ENCODE assay signal across 9 cellular contexts in the genomic region with DNA sequence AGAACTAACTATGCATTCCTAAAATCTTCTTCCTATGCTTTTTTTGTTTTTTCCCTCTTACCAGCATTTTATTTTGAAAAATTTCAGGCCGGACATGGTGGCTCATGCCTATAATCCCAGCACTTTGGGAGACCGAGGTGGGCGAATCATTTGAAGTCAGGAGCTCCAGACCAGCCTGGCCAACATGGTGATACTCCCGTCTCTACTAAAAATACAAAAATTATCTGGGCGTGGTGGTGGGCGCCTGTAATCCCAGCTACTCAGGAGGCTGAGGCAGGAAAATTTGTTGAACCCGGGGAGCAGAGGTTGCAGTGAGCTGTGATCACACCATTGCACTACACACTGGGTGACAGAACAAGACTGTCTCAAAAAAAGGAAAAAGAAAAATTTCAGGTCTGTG. TPM values are rescaled to one million over a fixed set of nuclear protein-coding genes. Genes with fewer than 3 reads are reported as not detected.
DNase-seq lines count a peak whose midpoint lies in the region; ATAC-seq, FAIRE-seq and TF ChIP-seq lines count a peak whose summit lies in the region.
"Not testable (repeated sequence)": the region's sequence is repeated elsewhere in the genome, so short reads cannot be mapped to it uniquely, and the experiment has no call there.
"Had no signal": no experiment of that assay in that cellular context is flagged by ENCODE, and none has a peak within 500 bp of the region (broad histone marks: within the 10 kb centered on the region; RNA-seq: fewer than 3 reads in every experiment).

No MANE protein-coding gene starts in this region.

- not testable (repeated sequence) for H3K9me3 Mint-ChIP-seq in HFFc6; chondrocyte (ENCODE audit: low read depth)

- not testable (repeated sequence) for H3K79me2 ChIP-seq in osteoblast (ENCODE audit: insufficient read depth, low read length)

- WGBS in A549 (ENCODE audit: missing lambda C conversion rate): 84% methylated on average over 7 of the region's 7 CpGs
- 88 to 90% methylated on average over 7 of the region's 7 CpGs for WGBS in transverse colon (ENCODE audit: low coverage in 1 of 2), 2 donors

- not testable (repeated sequence) for TF ChIP-seq RAD21 in A549 (conservative IDR thresholded peaks at IDR 0.05 in 1 of 2, IDR thresholded peaks at IDR 0.05 in 1 of 2)

- not testable (repeated sequence) for TF ChIP-seq POLR2A in A549 (IDR thresholded peaks at IDR 0.05; ENCODE audit: low read length); transverse colon (IDR thresholded peaks at IDR 0.05)

- ATAC-seq in A549: not testable (repeated sequence)

- not testable (repeated sequence) for H3K36me3 ChIP-seq in kidney (ENCODE audit: control insufficient read depth in 1 of 2, insufficient read depth in 2 of 2, low read length in 2 of 2); osteoblast (ENCODE audit: insufficient read depth, low read length); skeletal muscle satellite cell (ENCODE audit: insufficient read depth, low read length); transverse colon

- H3K27ac Mint-ChIP-seq in HFFc6: peak overlapping the region; percentile 82
- H3K27ac Mint-ChIP-seq in chondrocyte (ENCODE audit: unreplicated experiment): peak overlapping the region; percentile 84

- not testable (repeated sequence) for H3K27me3 Mint-ChIP-seq in HFFc6 (ENCODE audit: insufficient read depth); chondrocyte (ENCODE audit: low read depth)

- H3K27ac ChIP-seq in A549 (peak overlapping the region; percentile 92 to 95), osteoblast (ENCODE audit: low read depth, low read length) (peak overlapping the region; percentile 42)
- not testable (repeated sequence) for H3K27ac ChIP-seq in kidney (ENCODE audit: low read depth in 2 of 2, low read length in 2 of 2); transverse colon

- POLR2A ChIA-PET in A549 (lab: Yijun Ruan, JAX): interaction anchor here (1.8 to 2.2 kb wide), 2 partner anchors 10 to 15 kb away, joined by 5 to 19 read pairs; no protein-coding TSS in a partner anchor

- FAIRE-seq in A549 (lab: Jason Lieb, UNC); kidney (lab: Jason Lieb, UNC): not testable (repeated sequence)

- H4K20me1 ChIP-seq in osteoblast (ENCODE audit: insufficient read depth, low read length): not testable (repeated sequence)

- H3K4me2 ChIP-seq in A549: not testable (repeated sequence)
- H3K4me2 ChIP-seq in osteoblast (ENCODE audit: insufficient read depth, low read length): peak overlapping the region; percentile 10
- H3K4me2 ChIP-seq in skeletal muscle satellite cell (ENCODE audit: low read length): peak overlapping the region; percentile 6

- H3K4me3 Mint-ChIP-seq in HFFc6; chondrocyte (ENCODE audit: unreplicated experiment): not testable (repeated sequence)

- not testable (repeated sequence) for H3K36me3 Mint-ChIP-seq in HFFc6 (ENCODE audit: low read depth); chondrocyte (ENCODE audit: low read depth)

- not testable (repeated sequence) for DNase-seq in A549 (ENCODE audit: low read depth in 1 of 2, low spot score in 1 of 2); HFFc6; osteoblast (ENCODE audit: insufficient read length, low spot score, missing footprints)
- DNase-seq in activated CD4-positive, alpha-beta T cell treated with anti-CD3 and anti-CD28 coated beads for 48 hours: peak; percentile 1
- DNase-seq in chondrocyte (ENCODE audit: low spot score): peak; percentile 26
- peak; percentile 49 for DNase-seq in kidney
- DNase-seq in transverse colon: peak; percentile 4

- H3K4me3 ChIP-seq in A549; kidney (ENCODE audit: low read length in 2 of 2); osteoblast (ENCODE audit: insufficient read depth, low read length); skeletal muscle satellite cell (ENCODE audit: low read length); transverse colon: not testable (repeated sequence)

- CTCF ChIA-PET in A549 (lab: Yijun Ruan, JAX): interaction anchor here (0.5 to 2.9 kb wide), 4 partner anchors 10 to 1798 kb away, joined by 3 to 27 read pairs (median 11); no protein-coding TSS in a partner anchor

- TF ChIP-seq EP300 in A549 (IDR thresholded peaks at IDR 0.05); transverse colon (IDR thresholded peaks at IDR 0.05; ENCODE audit: low read depth): not testable (repeated sequence)

- H3K9ac ChIP-seq in kidney (ENCODE audit: low read length in 2 of 2); skeletal muscle satellite cell (ENCODE audit: low read depth, low read length): not testable (repeated sequence)

- H3K9me3 ChIP-seq in A549; kidney (ENCODE audit: control insufficient read depth in 1 of 2, low read length in 2 of 2); osteoblast (ENCODE audit: low read depth, low read length); skeletal muscle satellite cell (replicated peaks; ENCODE audit: low read length); transverse colon: not testable (repeated sequence)

- H3K4me1 ChIP-seq in A549: peaks cover 68% of the 10 kb centered on the region
- H3K4me1 ChIP-seq in kidney (ENCODE audit: control insufficient read depth in 1 of 2, insufficient read depth in 1 of 2, low read depth in 1 of 2, low read length in 2 of 2); transverse colon: not testable (repeated sequence)
- peaks cover 18% of the 10 kb centered on the region for H3K4me1 ChIP-seq in osteoblast (ENCODE audit: insufficient read depth, low read length)
- H3K4me1 ChIP-seq in skeletal muscle satellite cell (ENCODE audit: control insufficient read depth, insufficient read depth, low read length): peaks cover 12% of the 10 kb centered on the region

- H3K4me1 Mint-ChIP-seq in HFFc6 (ENCODE audit: low read depth): peaks cover 11% of the 10 kb centered on the region
- H3K4me1 Mint-ChIP-seq in chondrocyte (ENCODE audit: low read depth): not testable (repeated sequence)

- H3K27me3 ChIP-seq in osteoblast (ENCODE audit: insufficient read depth, low read length); skeletal muscle satellite cell (ENCODE audit: control insufficient read depth, insufficient read depth, low read length); transverse colon: not testable (repeated sequence)

- not testable (repeated sequence) for TF ChIP-seq CTCF in A549 (IDR thresholded peaks at IDR 0.05); HFFc6 (IDR thresholded peaks at IDR 0.05); chondrocyte (IDR thresholded peaks at IDR 0.05); kidney (IDR thresholded peaks at IDR 0.05; ENCODE audit: borderline replicate concordance, extremely low read depth, insufficient read depth); osteoblast (IDR thresholded peaks at IDR 0.05; ENCODE audit: extremely low read depth, low read depth, low read length); transverse colon (IDR thresholded peaks at IDR 0.05)

- in situ Hi-C loops in transverse colon (cut with MboI; ENCODE audit: low pct_ligation_motif_present in 1 of 4, low pct_unique_long_range_greater_than_20kb in 1 of 4, low sequenced_read_pairs in 3 of 4): not testable (repeated sequence)

- intact Hi-C loops in kidney (cut with DNase I); transverse colon (cut with DNase I; ENCODE audit: low total_unique reads): not testable (repeated sequence)

- not testable (repeated sequence) for H2AFZ ChIP-seq in osteoblast (ENCODE audit: low read length)

TF ChIP-seq in A549, 52 proteins besides CTCF, POLR2A, EP300 and RAD21 (continues in another document):
- TF ChIP-seq HOXB5 (CRISPR knock-in tag; IDR thresholded peaks at IDR 0.05): peak; percentile 95
- TF ChIP-seq TP53 (CRISPR knock-in tag; IDR thresholded peaks at IDR 0.05): peak; percentile 81; the same call in 1 of the 2 replicates
- peak; percentile 97 for TF ChIP-seq HOXB13 (CRISPR knock-in tag; IDR thresholded peaks at IDR 0.05; ENCODE audit: low read depth)
- peak; percentile 87; the same call in 1 of the 2 replicates for TF ChIP-seq FOSB (CRISPR knock-in tag; IDR thresholded peaks at IDR 0.05)
- TF ChIP-seq HOXA7 (CRISPR knock-in tag; IDR thresholded peaks at IDR 0.05): peak; percentile 91
- TF ChIP-seq EHF (CRISPR knock-in tag; IDR thresholded peaks at IDR 0.05): peak; percentile 96

RNA-seq across cellular contexts. Expression of gene GPRIN2, which starts 26.7 kb away (rescaled TPM):
- polyA plus RNA-seq in A549 (2011; rRNA removed) (8.8 and 9.4 TPM in 2 replicates), A549 (2017; fragmentation: RNase III; extraction: RNeasy Plus Mini Kit Qiagen cat#74134 plus additional on column Dnase treatment) (25.8 to 29.9 TPM (median 28.6 TPM) in 3 replicates), kidney (ENCODE audit: insufficient read depth, low read depth, low replicate concordance) (8.5 TPM)
- 17.3 and 29.5 TPM in 2 replicates for polyA plus RNA-seq in A549 (2012; cell fraction: cytosol; rRNA removed)
- polyA plus RNA-seq in A549 (2012; cell fraction: nucleus; rRNA removed): 62.0 and 88.1 TPM in 2 replicates
- 14.3 and 17.6 TPM in 2 replicates for polyA minus RNA-seq in A549 (2011; rRNA and poly(A)+ RNA removed)
- total RNA-seq in HFFc6 (2021; fragmentation: NEBNext Ultra II Directional; extraction: Animal tissue kit (Norgen Biotek cat#: 25700)): not detected
- total RNA-seq in chondrocyte (5.4 to 12.3 TPM (median 5.7 TPM) in 3 replicates), kidney (12.6 TPM), osteoblast (not detected in 2 replicates), transverse colon (10 to 100 TPM; 31.3 to 97.3 (median 53.1) TPM)
- not detected in 2 replicates for total RNA-seq in skeletal muscle satellite cell (2012; rRNA removed)
- total RNA-seq: CD4-positive, alpha-beta T cell had no signal

RNA-seq across cellular contexts. Expression of gene SYT15, which starts 49.2 kb away (rescaled TPM):
- polyA plus RNA-seq in A549 (2011; rRNA removed) (3.3 and 3.5 TPM in 2 replicates), A549 (2017; fragmentation: RNase III; extraction: RNeasy Plus Mini Kit Qiagen cat#74134 plus additional on column Dnase treatment) (2.8 to 3.6 TPM (median 3.2 TPM) in 3 replicates), kidney (ENCODE audit: insufficient read depth, low read depth, low replicate concordance) (2.1 TPM)
- 3.5 and 4.3 TPM in 2 replicates for polyA plus RNA-seq in A549 (2012; cell fraction: cytosol; rRNA removed)
- 4.5 and 4.8 TPM in 2 replicates for polyA plus RNA-seq in A549 (2012; cell fraction: nucleus; rRNA removed)
- 4.1 and 5.5 TPM in 2 replicates for polyA minus RNA-seq in A549 (2011; rRNA and poly(A)+ RNA removed)
- 1 to 10 TPM in 4 of 6 experiments, under 1 TPM in 2; 0.31 to 3.7 (median 2.9) TPM for total RNA-seq in HFFc6 (2021; fragmentation: NEBNext Ultra II Directional; extraction: Animal tissue kit (Norgen Biotek cat#: 25700))
- total RNA-seq in chondrocyte (11.6 to 44.3 TPM (median 14.5 TPM) in 3 replicates), kidney (12.7 TPM), osteoblast (under 0.01 TPM in 2 replicates), transverse colon (under 1 TPM; 0.32 to 0.80 (median 0.39) TPM)
- under 0.01 TPM in 1 of 2 replicates, not detected in the other for total RNA-seq in skeletal muscle satellite cell (2012; rRNA removed)
